In genomic region chr5:170275376-170275994, GRCh38 we compare ENCODE assay signal across 14 cellular contexts. TPM values are rescaled to one million over a fixed set of nuclear protein-coding genes. Genes with fewer than 3 reads are reported as not detected.
DNase-seq lines count a peak whose midpoint lies in the region; ATAC-seq and TF ChIP-seq lines count a peak whose summit lies in the region.
"Had no signal": no experiment of that assay in that cellular context is flagged by ENCODE, and none has a peak within 500 bp of the region (broad histone marks: within the 10 kb centered on the region; RNA-seq: fewer than 3 reads in every experiment).

No MANE protein-coding gene starts in this region.

- no peak overlapping the region for H2BK15ac ChIP-seq in mesendoderm (replicated peaks; ENCODE audit: low read depth)

- no CpG with 5 or more reads among the region's 8 CpGs for WGBS in mesendoderm (ENCODE audit: extremely low coverage, insufficient coverage, low lambda C conversion rate)

- POLR2A ChIA-PET in activated CD4-positive, alpha-beta T cell treated with anti-CD3 and anti-CD28 coated beads for 36 hours (lab: Charles Lee) = interaction anchor here (0.6 to 1.6 kb wide), 6 partner anchors 12 to 59 kb away, joined by 3 to 7 read pairs (median 4); partner anchors contain the start of gene LCP2

- no peak overlapping the region for H3K9ac ChIP-seq in mesendoderm (ENCODE audit: low read length)

- no peak overlapping the region for H3K18ac ChIP-seq in mesendoderm (ENCODE audit: low read length)

- no peak for TF ChIP-seq CTCF in Peyer's patch (IDR thresholded peaks at IDR 0.05)
- TF ChIP-seq CTCF in neutrophil (IDR thresholded peaks at IDR 0.05) = no peak
- no peak for TF ChIP-seq CTCF in gastrocnemius medialis (IDR thresholded peaks at IDR 0.05 in 4 of 5, conservative IDR thresholded peaks at IDR 0.05 in 1 of 5)

- no peak overlapping the region for H3K4me3 ChIP-seq in Peyer's patch
- H3K4me3 ChIP-seq in neutrophil (ENCODE audit: low read depth in 1 of 2, low read length in 1 of 2) = no peak overlapping the region
- H3K4me3 ChIP-seq in gastrocnemius medialis = no peak overlapping the region
- H3K4me3 ChIP-seq in mesendoderm (ENCODE audit: low read length) = no peak overlapping the region

- no peak overlapping the region for H2AK5ac ChIP-seq in mesendoderm (ENCODE audit: low read length)

- H3K27ac Mint-ChIP-seq in activated CD4-positive, alpha-beta T cell treated with anti-CD3 and anti-CD28 coated beads for 36 hours = peak overlapping the region; percentile 92
- peak overlapping the region; percentile 95 for H3K27ac Mint-ChIP-seq in activated naive CD8-positive, alpha-beta T cell

- H4K8ac ChIP-seq in mesendoderm (ENCODE audit: low read depth, low read length) = no peak overlapping the region

- H3K4me1 Mint-ChIP-seq in activated CD4-positive, alpha-beta T cell treated with anti-CD3 and anti-CD28 coated beads for 36 hours = peaks cover 93% of the 10 kb centered on the region
- peaks cover 92% of the 10 kb centered on the region for H3K4me1 Mint-ChIP-seq in activated naive CD8-positive, alpha-beta T cell (ENCODE audit: low read depth)

- peak overlapping the region in 3 of 4 donors; percentile 39 to 76 (median 50) for H3K27ac ChIP-seq in Peyer's patch
- H3K27ac ChIP-seq in neutrophil = peak overlapping the region; percentile 97
- no peak overlapping the region for H3K27ac ChIP-seq in gastrocnemius medialis
- H3K27ac ChIP-seq in mesendoderm (ENCODE audit: low read depth, low read length) = no peak overlapping the region
- H3K27ac ChIP-seq: 22Rv1 had no signal

- H2BK120ac ChIP-seq in mesendoderm (ENCODE audit: low read depth, low read length) = no peak overlapping the region

- H3K4ac ChIP-seq in mesendoderm (ENCODE audit: low read depth, low read length) = no peak overlapping the region

- peak; percentile 8 for ATAC-seq in activated CD4-positive, alpha-beta T cell treated with anti-CD3 and anti-CD28 coated beads for 36 hours
- ATAC-seq in gastrocnemius medialis = no peak
- no peak for ATAC-seq in sciatic nerve
- ATAC-seq: HCT116 had no signal

- no peak overlapping the region for H4K5ac ChIP-seq in mesendoderm (ENCODE audit: low read length)

- in situ Hi-C loops in gastrocnemius medialis (cut with MboI; ENCODE audit: low sequenced_read_pairs in 4 of 4) = no loop called here

- H3K4me1 ChIP-seq in Peyer's patch (peaks cover 0 to 28% (median 21%) of the 10 kb centered on the region in 4 donors), neutrophil (ENCODE audit: control insufficient read depth in 1 of 2, insufficient read depth in 1 of 2, low read depth in 1 of 2, low read length in 1 of 2) (peaks cover 56 to 65% of the 10 kb centered on the region in 2 experiments), gastrocnemius medialis (peaks cover 0 to 10% of the 10 kb centered on the region in 2 donors), mesendoderm (ENCODE audit: control insufficient read depth, low read depth, low read length) (peaks cover 16% of the 10 kb centered on the region)

- no peaks in the 10 kb centered on the region for H3K79me1 ChIP-seq in mesendoderm (ENCODE audit: low read length)

- no peaks in the 10 kb centered on the region for H3K27me3 Mint-ChIP-seq in activated CD4-positive, alpha-beta T cell treated with anti-CD3 and anti-CD28 coated beads for 36 hours
- H3K27me3 Mint-ChIP-seq in activated naive CD8-positive, alpha-beta T cell = no peaks in the 10 kb centered on the region

- CTCF ChIA-PET in activated CD4-positive, alpha-beta T cell treated with anti-CD3 and anti-CD28 coated beads for 36 hours (lab: Charles Lee) = interaction anchor here (0.5 to 10.4 kb wide), 10 partner anchors 9 to 77 kb away, joined by 3 to 180 read pairs (median 8); partner anchors contain the start of gene LCP2

- H3K9me3 ChIP-seq in Peyer's patch = no peaks in the 10 kb centered on the region
- H3K9me3 ChIP-seq in neutrophil = no peaks in the 10 kb centered on the region
- H3K9me3 ChIP-seq in gastrocnemius medialis = no peaks in the 10 kb centered on the region

- intact Hi-C loops in activated CD4-positive, alpha-beta T cell treated with anti-CD3 and anti-CD28 coated beads for 36 hours (cut with DNase I, micrococcal nuclease) = loop anchor here (10.0 kb wide), 3 partner anchors 51 to 1899 kb away; partner anchors contain the start of gene NPM1 (in 1 of the 2)
- intact Hi-C loops in gastrocnemius medialis (cut with DNase I; ENCODE audit: low total_unique reads) = no loop called here
- intact Hi-C loops in sciatic nerve (cut with DNase I) = no loop called here

- peak overlapping the region; percentile 27 for H3K4me3 Mint-ChIP-seq in activated CD4-positive, alpha-beta T cell treated with anti-CD3 and anti-CD28 coated beads for 36 hours
- H3K4me3 Mint-ChIP-seq in activated naive CD8-positive, alpha-beta T cell = peak overlapping the region; percentile 84

- H3K9me3 Mint-ChIP-seq in activated CD4-positive, alpha-beta T cell treated with anti-CD3 and anti-CD28 coated beads for 36 hours (ENCODE audit: low read depth) = no peaks in the 10 kb centered on the region
- no peaks in the 10 kb centered on the region for H3K9me3 Mint-ChIP-seq in activated naive CD8-positive, alpha-beta T cell (ENCODE audit: low read depth)

- H2BK5ac ChIP-seq in mesendoderm (ENCODE audit: low read length) = no peak overlapping the region

- no peak overlapping the region for H3K4me2 ChIP-seq in mesendoderm (ENCODE audit: low read length)

- peaks cover 79% of the 10 kb centered on the region for H3K36me3 Mint-ChIP-seq in activated CD4-positive, alpha-beta T cell treated with anti-CD3 and anti-CD28 coated beads for 36 hours (ENCODE audit: low read depth)
- peaks cover 23% of the 10 kb centered on the region for H3K36me3 Mint-ChIP-seq in activated naive CD8-positive, alpha-beta T cell

- no peak overlapping the region for H3K23ac ChIP-seq in mesendoderm (ENCODE audit: low read length)

- no peaks in the 10 kb centered on the region for H3K79me2 ChIP-seq in mesendoderm (ENCODE audit: control insufficient read depth, insufficient read depth, low read length)

- TF ChIP-seq POLR2A in Peyer's patch (IDR thresholded peaks at IDR 0.05) = no peak
- TF ChIP-seq POLR2A in gastrocnemius medialis (IDR thresholded peaks at IDR 0.05) = no peak

- DNase-seq in activated CD4-positive, alpha-beta T cell treated with anti-CD3 and anti-CD28 coated beads for 36 hours = peak; percentile 60
- no peak for DNase-seq in activated CD4-positive, alpha-beta T cell treated with anti-CD3 and anti-CD28 coated beads, Interleukin-2, amount 50 U/mL, for 4 hours
- DNase-seq in Peyer's patch (no peak), gastrocnemius medialis (no peak), mesendoderm (no peak), sciatic nerve (ENCODE audit: low spot score) (no peak)
- DNase-seq: kidney glomerular epithelial cell, NCI-H1436 treated with DMSO at 0.1 percent for 48 hours, NCI-H524 treated with DMSO at 0.1 percent for 48 hours had no signal

- H3K36me3 ChIP-seq in Peyer's patch (peaks cover 0 to 10% (median 0%) of the 10 kb centered on the region in 3 donors), neutrophil (peaks cover 88% of the 10 kb centered on the region), gastrocnemius medialis (no peaks in the 10 kb centered on the region), mesendoderm (ENCODE audit: control insufficient read depth, insufficient read depth, low read length) (no peaks in the 10 kb centered on the region)

- no peak overlapping the region for H3K56ac ChIP-seq in mesendoderm (ENCODE audit: low read length)

- no peaks in the 10 kb centered on the region for H3K27me3 ChIP-seq in Peyer's patch
- H3K27me3 ChIP-seq in neutrophil = no peaks in the 10 kb centered on the region
- H3K27me3 ChIP-seq in gastrocnemius medialis = no peaks in the 10 kb centered on the region
- no peaks in the 10 kb centered on the region for H3K27me3 ChIP-seq in mesendoderm (ENCODE audit: insufficient read depth, low read length, poor library complexity)

RNA-seq across cellular contexts. Expression of gene LCP2, which starts 22.1 kb away (rescaled TPM):
- 100 to 1,000 TPM; 173 to 232 TPM for total RNA-seq in activated CD4-positive, alpha-beta T cell treated with anti-CD3 and anti-CD28 coated beads for 36 hours
- total RNA-seq in Peyer's patch (100 to 1,000 TPM in 1 of 4 donors, 10 to 100 TPM in 3; 27.1 to 139 (median 33.9) TPM), gastrocnemius medialis (1 to 10 TPM; 1.9 to 3.2 (median 2.3) TPM), sciatic nerve (45.2 TPM)
- 0.13 TPM for polyA plus RNA-seq in mesendoderm (2013, experiment 1 of 2)
- 0.10 TPM for polyA plus RNA-seq in mesendoderm (2013, experiment 2 of 2)
- total RNA-seq: pulmonary artery endothelial cell had no signal

RNA-seq across cellular contexts. Expression of gene C5orf58, which starts 42.7 kb away (rescaled TPM):
- total RNA-seq in activated CD4-positive, alpha-beta T cell treated with anti-CD3 and anti-CD28 coated beads for 36 hours = not detected
- total RNA-seq in Peyer's patch (not detected), gastrocnemius medialis (not detected), sciatic nerve (not detected)
- polyA plus RNA-seq in mesendoderm (2013, experiment 1 of 2) = 1.0 TPM
- 1.2 TPM for polyA plus RNA-seq in mesendoderm (2013, experiment 2 of 2)
- total RNA-seq: pulmonary artery endothelial cell had no signal

Comparison
In these comparisons a context has a peak if more than half of its experiments do, and no peak if none do; other contexts are left out.
1. H3K27ac ChIP-seq: peak in Peyer's patch (3 of 4) and neutrophil (single experiment); none in gastrocnemius medialis (0 of 4) and mesendoderm (single experiment).
2. RNA of gene LCP2, which starts 22.1 kb away (total RNA-seq): 173 to 232 TPM in activated CD4-positive, alpha-beta T cell treated with anti-CD3 and anti-CD28 coated beads for 36 hours, 45.2 TPM in sciatic nerve (single experiment) and 27.1 to 139 TPM in Peyer's patch; 1.9 to 3.2 TPM in gastrocnemius medialis; every median in the first group is over 4 times any median in the second.
3. intact Hi-C loops: an anchor here in activated CD4-positive, alpha-beta T cell treated with anti-CD3 and anti-CD28 coated beads for 36 hours (10.0 kb wide); none called in gastrocnemius medialis and sciatic nerve.